In the genomic region with DNA sequence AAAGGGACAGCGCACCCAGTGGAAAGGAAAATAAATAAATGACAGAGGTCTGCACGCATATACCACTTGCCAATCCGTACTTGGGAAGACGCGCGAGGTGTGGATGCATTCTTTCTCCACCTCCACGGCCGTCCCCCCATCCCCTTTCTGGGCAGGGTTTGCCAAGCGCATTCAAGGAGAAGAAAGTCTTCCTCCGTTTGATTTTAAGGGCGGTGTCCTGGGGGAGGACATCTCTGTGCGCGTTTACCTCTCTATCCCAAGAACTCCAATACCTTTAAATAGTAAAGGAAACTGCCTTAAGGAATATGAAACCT, we compare ENCODE assay signal across 9 cellular contexts. TPM values are rescaled to one million over a fixed set of nuclear protein-coding genes. Genes with fewer than 3 reads are reported as not detected.
A peak's percentile ranks its signal among the peaks of the same experiment; 100 is the strongest.
DNase-seq lines count a peak whose midpoint lies in the region; ATAC-seq and TF ChIP-seq lines count a peak whose summit lies in the region.
"Had no signal": no experiment of that assay in that cellular context is flagged by ENCODE, and none has a peak within 500 bp of the region (broad histone marks: within the 10 kb centered on the region; RNA-seq: fewer than 3 reads in every experiment).

No MANE protein-coding gene starts in this region.

- TF ChIP-seq CTCF in GM12865 (IDR thresholded peaks at IDR 0.05; ENCODE audit: insufficient read depth, low read depth, low read length, missing control alignments): peak; percentile 3
- peak in 1 of 2 donors; percentile 10 for TF ChIP-seq CTCF in fibroblast of lung (conservative IDR thresholded peaks at IDR 0.05 in 1 of 2, IDR thresholded peaks at IDR 0.05 in 1 of 2; ENCODE audit: low read depth in 1 of 2, low read length in 2 of 2)
- TF ChIP-seq CTCF in psoas muscle (IDR thresholded peaks at IDR 0.05): peak; percentile 18

- peaks cover 44 to 51% of the 10 kb centered on the region in 2 donors for H3K27me3 Mint-ChIP-seq in T-cell

- H3K27ac ChIP-seq in fibroblast of lung (ENCODE audit: insufficient read depth, low read length) (peak overlapping the region; percentile 91), psoas muscle (peak overlapping the region; percentile 80)
- H3K27ac ChIP-seq: neutrophil had no signal

- peaks cover 39% of the 10 kb centered on the region for H3K79me2 ChIP-seq in fibroblast of lung (ENCODE audit: control insufficient read depth, insufficient read depth, low read length)

- H3K36me3 Mint-ChIP-seq in T-cell: no peaks in the 10 kb centered on the region

- H3K27me3 ChIP-seq in fibroblast of lung (ENCODE audit: control insufficient read depth, insufficient read depth, low read length) (no peaks in the 10 kb centered on the region), psoas muscle (ENCODE audit: insufficient read depth in 3 of 3, low read length in 2 of 3) (no peaks in the 10 kb centered on the region)

- no peaks in the 10 kb centered on the region for H4K20me1 ChIP-seq in fibroblast of lung (ENCODE audit: control insufficient read depth, extremely low read depth, insufficient read depth, low read length)

- WGBS in psoas muscle, 3 donors: 2 to 6% (median 4%) methylated on average over 13 of the region's 13 CpGs

- H3K9me3 ChIP-seq in fibroblast of lung (ENCODE audit: control insufficient read depth, insufficient read depth, low read depth, low read length): no peaks in the 10 kb centered on the region
- H3K9me3 ChIP-seq in psoas muscle: no peaks in the 10 kb centered on the region
- H3K9me3 ChIP-seq: neutrophil had no signal

- H2AFZ ChIP-seq in fibroblast of lung (ENCODE audit: low read length): peak overlapping the region; percentile 84

- intact Hi-C loops in psoas muscle (cut with DNase I): loop anchor here (5.0 to 10.0 kb wide), 3 partner anchors 51 to 127 kb away; no protein-coding TSS in a partner anchor

- peak overlapping the region; percentile 99 for H3K4me3 ChIP-seq in GM12865 (ENCODE audit: low read depth, low read length)
- peak overlapping the region; percentile 67 to 86 (median 75) for H3K4me3 ChIP-seq in fibroblast of lung (replicated peaks in 1 of 4; ENCODE audit: control extremely low read depth in 1 of 4, insufficient read depth in 1 of 4, low read depth in 3 of 4, low read length in 4 of 4)
- H3K4me3 ChIP-seq in psoas muscle: peak overlapping the region; percentile 71

- peak overlapping the region; percentile 83 for H3K9ac ChIP-seq in fibroblast of lung (ENCODE audit: insufficient read depth, low read length)

- H3K36me3 ChIP-seq in fibroblast of lung (ENCODE audit: control insufficient read depth, insufficient read depth, low read length): no peaks in the 10 kb centered on the region
- H3K36me3 ChIP-seq in psoas muscle (ENCODE audit: insufficient read depth in 1 of 2, low read depth in 1 of 2): no peaks in the 10 kb centered on the region
- H3K36me3 ChIP-seq: neutrophil had no signal

- H3K4me1 Mint-ChIP-seq in T-cell: peaks cover 23 to 42% (median 38%) of the 10 kb centered on the region in 3 donors

- POLR2A ChIA-PET in T-cell (lab: Charles Lee): interaction anchor here in 1 of 2 donors (0.9 to 1.4 kb wide), 2 partner anchors 19 to 26 kb away, joined by 4 to 14 read pairs; no protein-coding TSS in a partner anchor

- CTCF ChIA-PET in T-cell (lab: Charles Lee): interaction anchor here in 1 of 2 donors (1.5 to 2.8 kb wide), 4 partner anchors 19 to 101 kb away, joined by 4 to 9 read pairs (median 6); no protein-coding TSS in a partner anchor

- H3K4me1 ChIP-seq in fibroblast of lung (ENCODE audit: control insufficient read depth, extremely low read depth, insufficient read depth, low read length) (no peaks in the 10 kb centered on the region), psoas muscle (peaks cover 4% of the 10 kb centered on the region)

- no peaks in the 10 kb centered on the region for H3K9me3 Mint-ChIP-seq in T-cell

- peak overlapping the region; percentile 89 for H3K27ac Mint-ChIP-seq in T-cell

- peak overlapping the region; percentile 53 for H3K4me2 ChIP-seq in fibroblast of lung (ENCODE audit: extremely low read depth, insufficient read depth, low read length)

- H3K4me3 Mint-ChIP-seq in T-cell: peak overlapping the region; percentile 82 to 98 (median 90)

- ATAC-seq in T-cell (replicated peaks in 1 of 4): no peak
- no peak for ATAC-seq in psoas muscle
- ATAC-seq in HG03108 (IDR thresholded peaks at IDR 0.05; ENCODE audit: unreplicated experiment): no peak
- ATAC-seq in GM18907 (IDR thresholded peaks at IDR 0.05; ENCODE audit: unreplicated experiment): no peak

- DNase-seq in GM12865 (ENCODE audit: low read depth): no peak
- DNase-seq in T-cell: no peak
- DNase-seq in fibroblast of lung (ENCODE audit: low read depth in 2 of 2): no peak
- no peak for DNase-seq in psoas muscle
- no peak for DNase-seq in SKM-1 (lab: John Stamatoyannopoulos, UW; ENCODE audit: unreplicated experiment)
- DNase-seq in OCI-M1 (lab: John Stamatoyannopoulos, UW): no peak

RNA-seq across cellular contexts. Expression of a gene that starts 0.6 kb away (rescaled TPM):
- total RNA-seq in T-cell (1 to 10 TPM; 4.1 to 7.6 (median 5.5) TPM), fibroblast of lung (3.5 and 3.6 TPM in 2 replicates), psoas muscle (1 to 10 TPM; 1.3 to 2.6 (median 2.2) TPM)
- polyA plus RNA-seq in fibroblast of lung (11.2 and 11.4 TPM in 2 replicates), psoas muscle (1 to 10 TPM in 1 of 3 donors, under 1 TPM in 2; 0.61 to 1.2 (median 0.76) TPM)
- 7.5 and 8.7 TPM in 2 replicates for polyA plus RNA-seq in fibroblast of lung (2012)
- 23.7 and 26.6 TPM in 2 replicates for polyA minus RNA-seq in fibroblast of lung (ENCODE audit: low replicate concordance)
